In the genomic region with DNA sequence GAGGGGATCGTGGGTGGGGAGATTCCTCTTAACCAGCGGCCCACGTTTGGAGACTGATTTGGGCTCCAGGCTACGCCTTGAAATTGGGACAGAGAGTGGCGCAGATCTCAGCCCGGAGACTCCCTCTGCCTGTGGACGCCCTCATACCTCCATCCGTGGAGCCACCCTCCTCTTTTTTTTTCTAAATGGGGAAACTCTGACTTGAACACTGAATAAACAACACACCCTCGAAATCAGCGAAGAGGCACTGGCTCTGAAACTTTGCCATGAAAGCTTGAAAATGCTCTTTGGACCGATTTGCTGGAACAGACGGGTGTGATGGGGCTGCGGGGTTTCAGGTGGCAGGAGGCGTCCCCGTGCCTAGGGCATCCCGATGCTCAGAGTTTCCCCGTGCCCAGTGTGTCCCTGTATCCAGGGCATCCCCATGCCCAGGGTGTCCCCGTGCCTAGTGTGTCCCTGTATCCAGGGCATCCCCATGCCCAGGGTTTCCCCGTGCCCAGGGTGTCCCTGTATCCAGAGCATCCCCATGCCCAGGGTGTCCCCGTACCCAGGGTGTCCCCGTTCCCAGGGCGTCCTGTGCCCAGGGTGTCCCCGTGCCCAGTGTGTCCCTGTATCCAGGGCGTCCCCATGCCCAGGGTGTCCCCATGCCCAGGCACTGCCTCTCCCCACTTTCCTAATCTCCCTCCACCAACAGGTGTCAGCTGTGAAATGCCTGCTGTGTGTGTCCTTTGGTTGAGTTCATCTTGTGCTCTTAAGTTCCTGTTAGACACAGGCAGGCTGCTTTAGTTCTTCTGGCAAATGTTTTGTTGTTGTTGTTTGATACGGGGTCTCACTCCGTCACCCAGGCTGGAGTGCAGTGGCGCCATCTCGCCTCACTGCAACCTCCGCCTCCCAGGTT, we compare ENCODE assay signal across 12 cellular contexts.
DNase-seq lines count a peak whose midpoint lies in the region; ATAC-seq and TF ChIP-seq lines count a peak whose summit lies in the region.
"Had no signal": no experiment of that assay in that cellular context is flagged by ENCODE, and none has a peak within 500 bp of the region (broad histone marks: within the 10 kb centered on the region; RNA-seq: fewer than 3 reads in every experiment).

No MANE protein-coding gene starts in this region.

- H3K27me3 Mint-ChIP-seq in T-helper 17 cell = no peaks in the 10 kb centered on the region
- H3K27me3 Mint-ChIP-seq: activated T-cell treated with anti-CD3 and anti-CD28 coated beads, Interleukin-2, amount 50 U/mL, for 24 hours had no signal

- intact Hi-C loops in PC-9 (cut with micrococcal nuclease; ENCODE audit: unreplicated experiment) = no loop called here

- H3K27ac ChIP-seq in liver (ENCODE audit: low read depth in 1 of 2, low read length in 2 of 2) (peak overlapping the region; percentile 88 to 92), PC-9 (no peak overlapping the region)
- H3K27ac ChIP-seq: cardiac muscle cell, GM23248, neural progenitor cell had no signal

- no peak overlapping the region for H3K4me2 ChIP-seq in skeletal muscle satellite cell (ENCODE audit: low read length)
- H3K4me2 ChIP-seq in PC-9 = no peak overlapping the region
- H3K4me2 ChIP-seq: neural progenitor cell had no signal

- TF ChIP-seq CTCF in GM13976 (IDR thresholded peaks at IDR 0.05; ENCODE audit: borderline replicate concordance, control extremely low read depth, extremely low read depth, insufficient read depth, missing control alignments) = no peak
- no peak for TF ChIP-seq CTCF in liver (IDR thresholded peaks at IDR 0.05; ENCODE audit: low read depth, low read length, missing input control)
- TF ChIP-seq CTCF in PC-9 (conservative IDR thresholded peaks at IDR 0.05) = no peak

- BruUV-seq in PC-9 (replicated peaks; lab: Mats Ljungman, UMichigan) = no TSS peak

- TF ChIP-seq RAD21 in liver (IDR thresholded peaks at IDR 0.05) = peak; percentile 62 to 71

- H3K36me3 Mint-ChIP-seq in T-helper 17 cell (ENCODE audit: low read depth) = no peaks in the 10 kb centered on the region
- H3K36me3 Mint-ChIP-seq: neural progenitor cell had no signal

- H3K36me3 ChIP-seq in liver (ENCODE audit: control insufficient read depth in 4 of 4, insufficient read depth in 3 of 4, low read depth in 1 of 4, low read length in 3 of 4) = no peaks in the 10 kb centered on the region
- peaks cover 15% of the 10 kb centered on the region for H3K36me3 ChIP-seq in skeletal muscle satellite cell (ENCODE audit: insufficient read depth, low read length)
- no peaks in the 10 kb centered on the region for H3K36me3 ChIP-seq in PC-9 (ENCODE audit: low read depth)
- H3K36me3 ChIP-seq: cardiac muscle cell, neural progenitor cell had no signal

- H3K4me3 ChIP-seq in liver (ENCODE audit: low read depth in 1 of 3, low read length in 3 of 3) = no peak overlapping the region
- no peak overlapping the region for H3K4me3 ChIP-seq in skeletal muscle satellite cell (ENCODE audit: low read length)
- no peak overlapping the region for H3K4me3 ChIP-seq in PC-9
- H3K4me3 ChIP-seq: cardiac muscle cell, GM23248, neural progenitor cell had no signal

- H2AFZ ChIP-seq in PC-9 = no peak overlapping the region
- H2AFZ ChIP-seq: GM23248, neural progenitor cell had no signal

- peaks cover 54% of the 10 kb centered on the region for H3K4me1 Mint-ChIP-seq in T-helper 17 cell

- CTCF ChIA-PET in PC-9 (lab: Charles Lee) = no interaction called here

- H3K9me2 ChIP-seq in PC-9 (ENCODE audit: insufficient read depth) = no peaks in the 10 kb centered on the region

- no peaks in the 10 kb centered on the region for H3K9me3 ChIP-seq in T-helper 17 cell (ENCODE audit: control insufficient read depth, low read length, poor library complexity, severe bottlenecking)
- H3K9me3 ChIP-seq in liver (ENCODE audit: control insufficient read depth in 4 of 4, low read length in 3 of 4) = no peaks in the 10 kb centered on the region
- H3K9me3 ChIP-seq in skeletal muscle satellite cell (replicated peaks; ENCODE audit: low read length) = peaks cover 5% of the 10 kb centered on the region
- H3K9me3 ChIP-seq in PC-9 (ENCODE audit: insufficient read depth, low read depth) = no peaks in the 10 kb centered on the region

- DNase-seq in GM13976 (ENCODE audit: low spot score) = peak; percentile 5
- no peak for DNase-seq in T-helper 17 cell
- DNase-seq in PC-9 = no peak
- no peak for DNase-seq in NOMO-1 treated with dmso at 0.1 percent for 144 hours (lab: John Stamatoyannopoulos, UW; ENCODE audit: unreplicated experiment)
- DNase-seq: activated T-cell treated with anti-CD3 and anti-CD28 coated beads, Interleukin-2, amount 50 U/mL, for 24 hours; GM23248; NCI-H2081 had no signal

- H3K27ac Mint-ChIP-seq in T-helper 17 cell = peak overlapping the region; percentile 74
- H3K27ac Mint-ChIP-seq: activated T-cell treated with anti-CD3 and anti-CD28 coated beads, Interleukin-2, amount 50 U/mL, for 24 hours had no signal

- H3K27me3 ChIP-seq in liver (ENCODE audit: control insufficient read depth in 4 of 4, insufficient read depth in 4 of 4, low read length in 3 of 4) (no peaks in the 10 kb centered on the region), skeletal muscle satellite cell (ENCODE audit: control insufficient read depth, insufficient read depth, low read length) (no peaks in the 10 kb centered on the region), PC-9 (ENCODE audit: insufficient read depth, low read depth) (no peaks in the 10 kb centered on the region)
- H3K27me3 ChIP-seq: cardiac muscle cell, neural progenitor cell had no signal

- 42% methylated on average over 29 of the region's 29 CpGs for WGBS in liver

- ATAC-seq in T-helper 17 cell = no peak
- ATAC-seq in GM21717 (IDR thresholded peaks at IDR 0.05; ENCODE audit: unreplicated experiment) = no peak

- H3K9ac ChIP-seq in liver (ENCODE audit: low read depth in 1 of 2, low read length in 2 of 2) = no peak overlapping the region
- H3K9ac ChIP-seq in skeletal muscle satellite cell (ENCODE audit: low read depth, low read length) = peak overlapping the region; percentile 20
- H3K9ac ChIP-seq: neural progenitor cell had no signal

- H3F3A ChIP-seq in PC-9 (ENCODE audit: insufficient read depth, low read depth) = peaks cover 37% of the 10 kb centered on the region

- H3K79me2 ChIP-seq in PC-9 (ENCODE audit: low read depth) = peaks cover 63% of the 10 kb centered on the region

- H4K20me1 ChIP-seq in PC-9 (ENCODE audit: insufficient read depth) = peaks cover 38% of the 10 kb centered on the region

- no peak overlapping the region for H3K4me3 Mint-ChIP-seq in T-helper 17 cell
- H3K4me3 Mint-ChIP-seq: activated T-cell treated with anti-CD3 and anti-CD28 coated beads, Interleukin-2, amount 50 U/mL, for 24 hours had no signal

- POLR2A ChIA-PET in PC-9 (lab: Charles Lee; ENCODE audit: unreplicated experiment) = no interaction called here

- in situ Hi-C loops in GM13976 (cut with MboI; ENCODE audit: low sequenced_read_pairs, unreplicated experiment) = loop anchor here (10.0 kb wide), 1 partner anchor 167 kb away; no protein-coding TSS in a partner anchor

- H3K4me1 ChIP-seq in liver (ENCODE audit: control insufficient read depth in 4 of 4, insufficient read depth in 4 of 4, low read length in 3 of 4) (peaks cover 24 to 80% (median 60%) of the 10 kb centered on the region in 4 donors), skeletal muscle satellite cell (ENCODE audit: control insufficient read depth, insufficient read depth, low read length) (peaks cover 62% of the 10 kb centered on the region), PC-9 (replicated peaks; ENCODE audit: insufficient read depth) (peaks cover 43% of the 10 kb centered on the region)

TF ChIP-seq in liver, 16 proteins besides CTCF, POLR2A, EP300 and RAD21 (continues in another document):
- TF ChIP-seq EGR1 (IDR thresholded peaks at IDR 0.05; ENCODE audit: low read depth in 2 of 2) (peak in 1 of 2 donors; percentile 71), RXRA (IDR thresholded peaks at IDR 0.05) (peak; percentile 85 to 98), FOXA2 (IDR thresholded peaks at IDR 0.05) (peak; percentile 94), GABPA (IDR thresholded peaks at IDR 0.05 in 1 of 2, conservative IDR thresholded peaks at IDR 0.05 in 1 of 2) (peak in 1 of 2 donors; percentile 63), MAX (IDR thresholded peaks at IDR 0.05) (peak; percentile 89), TAF1 (conservative IDR thresholded peaks at IDR 0.05) (no peak), YY1 (IDR thresholded peaks at IDR 0.05) (peak; percentile 79), HNF4G (IDR thresholded peaks at IDR 0.05) (peak; percentile 86), HNF4A (conservative IDR thresholded peaks at IDR 0.05) (peak; percentile 91 to 96), ATF3 (IDR thresholded peaks at IDR 0.05) (peak; percentile 17)
- TF ChIP-seq, protein P1, sequence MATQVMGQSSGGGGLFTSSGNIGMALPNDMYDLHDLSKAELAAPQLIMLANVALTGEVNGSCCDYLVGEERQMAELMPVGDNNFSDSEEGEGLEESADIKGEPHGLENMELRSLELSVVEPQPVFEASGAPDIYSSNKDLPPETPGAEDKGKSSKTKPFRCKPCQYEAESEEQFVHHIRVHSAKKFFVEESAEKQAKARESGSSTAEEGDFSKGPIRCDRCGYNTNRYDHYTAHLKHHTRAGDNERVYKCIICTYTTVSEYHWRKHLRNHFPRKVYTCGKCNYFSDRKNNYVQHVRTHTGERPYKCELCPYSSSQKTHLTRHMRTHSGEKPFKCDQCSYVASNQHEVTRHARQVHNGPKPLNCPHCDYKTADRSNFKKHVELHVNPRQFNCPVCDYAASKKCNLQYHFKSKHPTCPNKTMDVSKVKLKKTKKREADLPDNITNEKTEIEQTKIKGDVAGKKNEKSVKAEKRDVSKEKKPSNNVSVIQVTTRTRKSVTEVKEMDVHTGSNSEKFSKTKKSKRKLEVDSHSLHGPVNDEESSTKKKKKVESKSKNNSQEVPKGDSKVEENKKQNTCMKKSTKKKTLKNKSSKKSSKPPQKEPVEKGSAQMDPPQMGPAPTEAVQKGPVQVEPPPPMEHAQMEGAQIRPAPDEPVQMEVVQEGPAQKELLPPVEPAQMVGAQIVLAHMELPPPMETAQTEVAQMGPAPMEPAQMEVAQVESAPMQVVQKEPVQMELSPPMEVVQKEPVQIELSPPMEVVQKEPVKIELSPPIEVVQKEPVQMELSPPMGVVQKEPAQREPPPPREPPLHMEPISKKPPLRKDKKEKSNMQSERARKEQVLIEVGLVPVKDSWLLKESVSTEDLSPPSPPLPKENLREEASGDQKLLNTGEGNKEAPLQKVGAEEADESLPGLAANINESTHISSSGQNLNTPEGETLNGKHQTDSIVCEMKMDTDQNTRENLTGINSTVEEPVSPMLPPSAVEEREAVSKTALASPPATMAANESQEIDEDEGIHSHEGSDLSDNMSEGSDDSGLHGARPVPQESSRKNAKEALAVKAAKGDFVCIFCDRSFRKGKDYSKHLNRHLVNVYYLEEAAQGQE (IDR thresholded peaks at IDR 0.05) = peak; percentile 77
